7 cellular contexts compared by ENCODE assay signal in genomic region chr11:16029161-16029560, GRCh38.
DNase-seq lines count a peak whose midpoint lies in the region; ATAC-seq, FAIRE-seq and TF ChIP-seq lines count a peak whose summit lies in the region.
"Not testable (repeated sequence)": the region's sequence is repeated elsewhere in the genome, so short reads cannot be mapped to it uniquely, and the experiment has no call there.

No MANE protein-coding gene starts in this region.

- H4K20me1 ChIP-seq in IMR-90 (ENCODE audit: insufficient read depth, low read length); astrocyte (ENCODE audit: insufficient read depth, low read length): not testable (repeated sequence)

- not testable (repeated sequence) for H4K91ac ChIP-seq in IMR-90 (ENCODE audit: insufficient read depth, low read depth, low read length); trophoblast cell (ENCODE audit: low read depth, low read length)

- H2BK5ac ChIP-seq in IMR-90 (ENCODE audit: low read depth, low read length, poor library complexity, severe bottlenecking); mesendoderm (ENCODE audit: low read length); trophoblast cell (ENCODE audit: low read depth, low read length, poor library complexity): not testable (repeated sequence)

- 0 out of 2 replicates have a peak overlapping the region, but pooled peaks have one; percentile 19 for H3K14ac ChIP-seq in IMR-90 (replicated peaks; ENCODE audit: low read depth, low read length)
- H3K14ac ChIP-seq in trophoblast cell (ENCODE audit: low read length): not testable (repeated sequence)

- H3K79me1 ChIP-seq in IMR-90 (ENCODE audit: low read depth in 1 of 2, low read length in 2 of 2); mesendoderm (ENCODE audit: low read length); trophoblast cell (ENCODE audit: low read length): not testable (repeated sequence)

- not testable (repeated sequence) for H2BK12ac ChIP-seq in trophoblast cell (ENCODE audit: low read length)

- H3K4me3 Mint-ChIP-seq in astrocyte (ENCODE audit: unreplicated experiment): not testable (repeated sequence)

- H2BK120ac ChIP-seq in IMR-90 (ENCODE audit: low read depth, low read length); mesendoderm (ENCODE audit: low read depth, low read length); trophoblast cell (ENCODE audit: insufficient read depth, low read length, poor library complexity): not testable (repeated sequence)

- H3K4me1 Mint-ChIP-seq in astrocyte (ENCODE audit: low read depth, unreplicated experiment): peaks cover 18% of the 10 kb centered on the region

- in situ Hi-C loops in IMR-90 (cut with MboI; ENCODE audit: low sequenced_read_pairs): not testable (repeated sequence)

- H3K18ac ChIP-seq in IMR-90 (ENCODE audit: low read depth, low read length); mesendoderm (ENCODE audit: low read length); trophoblast cell (ENCODE audit: low read length): not testable (repeated sequence)

- POLR2A ChIA-PET in IMR-90 (lab: Charles Lee; ENCODE audit: unreplicated experiment): not testable (repeated sequence)

- H3K56ac ChIP-seq in IMR-90 (ENCODE audit: extremely low read depth, insufficient read depth, low read length); mesendoderm (ENCODE audit: low read length): not testable (repeated sequence)

- intact Hi-C loops in IMR-90 (cut with micrococcal nuclease): not testable (repeated sequence)

- not testable (repeated sequence) for TF ChIP-seq POLR2A in IMR-90 (IDR thresholded peaks at IDR 0.05; ENCODE audit: low read depth, low read length)

- not testable (repeated sequence) for H3K27me3 Mint-ChIP-seq in astrocyte (ENCODE audit: low read depth, unreplicated experiment)

- H3K23ac ChIP-seq in IMR-90 (ENCODE audit: low read depth, low read length); mesendoderm (ENCODE audit: low read length); trophoblast cell (ENCODE audit: low read length): not testable (repeated sequence)

- H3K36me3 Mint-ChIP-seq in astrocyte (ENCODE audit: low read depth, unreplicated experiment): not testable (repeated sequence)

- H3K4me3 ChIP-seq in IMR-90 (ENCODE audit: insufficient read depth, low read depth, low read length); SJSA1; astrocyte (ENCODE audit: insufficient read depth, low read depth, low read length); fibroblast of villous mesenchyme (ENCODE audit: low read depth, low read length); mesendoderm (ENCODE audit: low read length); trophoblast cell (ENCODE audit: low read depth, low read length): not testable (repeated sequence)

- not testable (repeated sequence) for H2AK9ac ChIP-seq in IMR-90 (replicated peaks; ENCODE audit: low read depth, low read length, poor library complexity)

- not testable (repeated sequence) for H3K4ac ChIP-seq in IMR-90 (ENCODE audit: low read depth, low read length); mesendoderm (ENCODE audit: low read depth, low read length); trophoblast cell (ENCODE audit: low read depth, low read length)

- not testable (repeated sequence) for H2BK15ac ChIP-seq in IMR-90 (ENCODE audit: low read depth, low read length); mesendoderm (replicated peaks; ENCODE audit: low read depth)

- not testable (repeated sequence) for FAIRE-seq in astrocyte (lab: Jason Lieb, UNC)

- peak overlapping the region; percentile 28 for H3K27ac Mint-ChIP-seq in astrocyte (ENCODE audit: unreplicated experiment)

- not testable (repeated sequence) for H4K8ac ChIP-seq in IMR-90 (ENCODE audit: low read depth in 2 of 2, low read length in 2 of 2); mesendoderm (ENCODE audit: low read depth, low read length); trophoblast cell (ENCODE audit: low read depth, low read length)

- not testable (repeated sequence) for H3K4me1 ChIP-seq in IMR-90 (ENCODE audit: control insufficient read depth, insufficient read depth, low read length); astrocyte (ENCODE audit: insufficient read depth, low read length); mesendoderm (ENCODE audit: control insufficient read depth, low read depth, low read length); trophoblast cell (ENCODE audit: control insufficient read depth in 1 of 2, insufficient read depth in 2 of 2, low read length in 2 of 2)
- peaks cover 43% of the 10 kb centered on the region for H3K4me1 ChIP-seq in SJSA1 (replicated peaks)

- peak; percentile 53 for DNase-seq in EH (ENCODE audit: low read depth)
- DNase-seq in IMR-90; astrocyte (ENCODE audit: low read depth): not testable (repeated sequence)
- peak; percentile 53 to 61 for DNase-seq in SJSA1 (ENCODE audit: low read depth in 1 of 2, low spot score in 2 of 2)
- DNase-seq in fibroblast of villous mesenchyme (ENCODE audit: low read depth): peak; percentile 18
- DNase-seq in mesendoderm: peak; percentile 23
- DNase-seq in trophoblast cell: peak; percentile 10 to 18

- ATAC-seq in IMR-90 (ENCODE audit: low read depth): not testable (repeated sequence)

- H4K5ac ChIP-seq in IMR-90 (ENCODE audit: low read depth, low read length); mesendoderm (ENCODE audit: low read length): not testable (repeated sequence)

- dilution Hi-C loops in IMR-90 (cut with HindIII; ENCODE audit: low sequenced_read_pairs, unreplicated experiment): not testable (repeated sequence)

- H3K4me2 ChIP-seq in IMR-90 (ENCODE audit: low read depth, low read length); astrocyte (ENCODE audit: low read length); mesendoderm (ENCODE audit: low read length); trophoblast cell (ENCODE audit: low read length): not testable (repeated sequence)

- TF ChIP-seq CTCF in IMR-90 (conservative IDR thresholded peaks at IDR 0.05; ENCODE audit: low read depth, low read length); astrocyte (IDR thresholded peaks at IDR 0.05; ENCODE audit: insufficient read depth, low read depth, low read length); fibroblast of villous mesenchyme (IDR thresholded peaks at IDR 0.05; ENCODE audit: insufficient read depth, low read depth, low read length): not testable (repeated sequence)

- BruUV-seq in IMR-90 (replicated peaks; lab: Mats Ljungman, UMichigan): not testable (repeated sequence)

- not testable (repeated sequence) for H3K9me3 Mint-ChIP-seq in astrocyte (ENCODE audit: unreplicated experiment)

- H2BK20ac ChIP-seq in IMR-90 (ENCODE audit: low read depth, low read length): not testable (repeated sequence)

- not testable (repeated sequence) for H3K9me3 ChIP-seq in IMR-90 (ENCODE audit: control insufficient read depth, insufficient read depth, low read length); SJSA1 (replicated peaks); astrocyte (ENCODE audit: insufficient read depth, low read depth, low read length); trophoblast cell (ENCODE audit: insufficient read depth, low read depth, low read length)

- not testable (repeated sequence) for H3K9ac ChIP-seq in IMR-90 (ENCODE audit: low read depth, low read length); astrocyte (ENCODE audit: low read length); mesendoderm (ENCODE audit: low read length); trophoblast cell (ENCODE audit: low read length)

- not testable (repeated sequence) for H4K12ac ChIP-seq in trophoblast cell (ENCODE audit: low read depth, low read length)

- CTCF ChIA-PET in IMR-90 (lab: Yijun Ruan, JAX): not testable (repeated sequence)

- not testable (repeated sequence) for H2AFZ ChIP-seq in IMR-90 (replicated peaks; ENCODE audit: low read length, poor library complexity); astrocyte (ENCODE audit: low read depth, low read length); trophoblast cell (ENCODE audit: insufficient read depth, low read length, poor library complexity)

- TF ChIP-seq RAD21 in IMR-90 (IDR thresholded peaks at IDR 0.05; ENCODE audit: low read length): not testable (repeated sequence)

- not testable (repeated sequence) for H3K27ac ChIP-seq in IMR-90 (ENCODE audit: insufficient read depth, low read length); astrocyte (ENCODE audit: low read depth, low read length); mesendoderm (ENCODE audit: low read depth, low read length); trophoblast cell (ENCODE audit: low read depth, low read length)
- peak overlapping the region; percentile 34 for H3K27ac ChIP-seq in SJSA1

- H3K79me2 ChIP-seq in astrocyte (ENCODE audit: insufficient read depth, low read length); mesendoderm (ENCODE audit: control insufficient read depth, insufficient read depth, low read length); trophoblast cell (ENCODE audit: control insufficient read depth, insufficient read depth, low read length, poor library complexity): not testable (repeated sequence)

- H3K36me3 ChIP-seq in IMR-90 (ENCODE audit: control insufficient read depth, insufficient read depth, low read length); SJSA1; astrocyte (ENCODE audit: insufficient read depth, low read length); mesendoderm (ENCODE audit: control insufficient read depth, insufficient read depth, low read length); trophoblast cell (ENCODE audit: control insufficient read depth in 1 of 2, insufficient read depth in 2 of 2, low read length in 2 of 2): not testable (repeated sequence)

- H2AK5ac ChIP-seq in IMR-90 (ENCODE audit: low read depth, low read length); mesendoderm (ENCODE audit: low read length); trophoblast cell (ENCODE audit: low read length): not testable (repeated sequence)

- WGBS in IMR-90 (ENCODE audit: extremely low coverage in 2 of 2, insufficient read length in 1 of 2), 2 experiments: 93% methylated on average over 3 of the region's 10 CpGs; no CpG with 5 or more reads in 1 of the 2 experiments
- WGBS in mesendoderm (ENCODE audit: extremely low coverage, insufficient coverage, low lambda C conversion rate): no CpG with 5 or more reads among the region's 10 CpGs
- WGBS in trophoblast cell (ENCODE audit: extremely low coverage, insufficient coverage, insufficient read length): no CpG with 5 or more reads among the region's 10 CpGs

- H3K27me3 ChIP-seq in IMR-90 (ENCODE audit: control insufficient read depth, insufficient read depth, low read length); SJSA1 (replicated peaks); astrocyte (ENCODE audit: insufficient read depth, low read length); mesendoderm (ENCODE audit: insufficient read depth, low read length, poor library complexity); trophoblast cell (ENCODE audit: insufficient read depth, low read length): not testable (repeated sequence)

- H3K9me1 ChIP-seq in IMR-90 (ENCODE audit: insufficient read depth, low read length): not testable (repeated sequence)
